Comparison of ENCODE assay signal across 9 cellular contexts in the genomic region with DNA sequence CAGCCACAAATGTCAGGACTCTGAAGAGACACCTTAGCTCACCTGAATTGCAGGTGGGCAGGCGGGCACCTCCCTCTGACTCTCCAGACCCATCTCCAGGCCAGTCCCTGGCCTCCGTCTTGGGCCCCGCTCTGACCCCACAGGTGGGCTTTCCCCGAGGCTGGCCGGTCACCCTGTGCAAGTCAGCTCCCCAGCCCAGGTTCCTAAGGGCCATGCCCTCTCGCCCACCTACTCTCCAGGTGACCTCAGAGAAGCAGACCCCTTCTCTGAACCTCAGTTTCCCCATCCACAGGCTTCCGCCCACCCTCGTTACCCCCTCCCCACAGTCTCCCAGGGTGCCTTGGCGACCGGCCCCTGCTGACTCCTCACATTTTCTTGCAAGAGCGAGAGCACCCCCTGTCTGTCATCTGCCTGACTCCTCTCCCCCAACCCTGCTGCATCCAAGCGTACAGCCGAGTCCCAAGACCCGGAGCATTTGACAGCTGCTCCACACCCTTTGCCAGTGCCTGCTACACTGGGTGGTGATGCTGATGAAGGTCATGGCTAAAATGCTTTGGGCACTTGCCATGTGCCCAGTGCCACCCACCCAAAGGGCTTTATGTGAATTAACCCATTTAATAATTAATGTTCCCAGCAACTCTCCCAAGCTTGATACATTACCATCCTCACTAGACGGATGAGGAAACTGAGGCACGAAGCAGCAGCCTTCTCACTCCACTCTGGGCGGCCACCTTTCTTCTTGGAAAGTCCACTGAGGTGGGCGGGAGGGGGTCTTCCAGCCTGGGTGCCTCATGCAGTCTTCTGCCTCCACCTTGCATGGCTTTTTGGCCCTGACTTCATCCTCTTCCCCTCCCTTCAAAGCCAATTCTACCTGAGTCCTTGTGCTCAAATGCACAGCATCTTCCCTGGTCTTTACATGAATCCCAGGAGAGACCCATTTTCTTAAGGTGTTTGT. TPM values are rescaled to one million over a fixed set of nuclear protein-coding genes. Genes with fewer than 3 reads are reported as not detected.
DNase-seq lines count a peak whose midpoint lies in the region; ATAC-seq and TF ChIP-seq lines count a peak whose summit lies in the region.
"Had no signal": no experiment of that assay in that cellular context is flagged by ENCODE, and none has a peak within 500 bp of the region (broad histone marks: within the 10 kb centered on the region; RNA-seq: fewer than 3 reads in every experiment).

No MANE protein-coding gene starts in this region.

- TF ChIP-seq CTCF in cardiac muscle cell (IDR thresholded peaks at IDR 0.05; ENCODE audit: low read depth, low read length), result peak; percentile 61

- no peak overlapping the region for H3K4me3 ChIP-seq in cardiac muscle cell

- ATAC-seq in stimulated activated naive CD8-positive, alpha-beta T cell treated with anti-CD3 and anti-CD28 coated beads, Interleukin-15, Interleukin-2, amounts not matched to agents 100 U/mL and 50 U/mL, for 24 hours, result no peak
- ATAC-seq in GM18505 (IDR thresholded peaks at IDR 0.05; ENCODE audit: unreplicated experiment), result no peak

- no peaks in the 10 kb centered on the region for H3K36me3 ChIP-seq in cardiac muscle cell

- no peak for TF ChIP-seq POLR2A in GM18505 (IDR thresholded peaks at IDR 0.05; ENCODE audit: borderline replicate concordance, extremely low read depth, insufficient read depth, insufficient read length)

- H3K27me3 ChIP-seq in cardiac muscle cell, result no peaks in the 10 kb centered on the region

- H3K4me3 Mint-ChIP-seq in activated T-helper 1 cell treated with anti-CD3 and anti-CD28 coated beads, Interleukin-12 subunit alpha, Interleukin-12 subunit beta, Interleukin-2, Interleukin-4 antibody, amounts not matched to agents 30 ng/mL and 10 ng/mL and 1 ng/mL, durations not matched to agents 14 hours and 24 hours and 36 hours, result no peak overlapping the region
- H3K4me3 Mint-ChIP-seq: dendritic cell treated with granulocyte-macrophage colony-stimulating factor and Interleukin-4, amounts not matched to agents 40 ng/mL and 50 ng/mL, for 4 days had no signal

- H3K27me3 Mint-ChIP-seq in activated T-helper 1 cell treated with anti-CD3 and anti-CD28 coated beads, Interleukin-12 subunit alpha, Interleukin-12 subunit beta, Interleukin-2, Interleukin-4 antibody, amounts not matched to agents 30 ng/mL and 10 ng/mL and 1 ng/mL, durations not matched to agents 14 hours and 24 hours and 36 hours (ENCODE audit: insufficient read depth), result no peaks in the 10 kb centered on the region

- intact Hi-C loops in activated T-helper 1 cell treated with anti-CD3 and anti-CD28 coated beads, Interleukin-12 subunit alpha, Interleukin-12 subunit beta, Interleukin-2, Interleukin-4 antibody, amounts not matched to agents 30 ng/mL and 10 ng/mL and 1 ng/mL, durations not matched to agents 14 hours and 24 hours and 36 hours (cut with micrococcal nuclease), result loop anchor here (1.0 kb wide), 2 partner anchors 117 to 164 kb away; partner anchors contain the start of gene COL27A1

- no peaks in the 10 kb centered on the region for H3K36me3 Mint-ChIP-seq in activated T-helper 1 cell treated with anti-CD3 and anti-CD28 coated beads, Interleukin-12 subunit alpha, Interleukin-12 subunit beta, Interleukin-2, Interleukin-4 antibody, amounts not matched to agents 30 ng/mL and 10 ng/mL and 1 ng/mL, durations not matched to agents 14 hours and 24 hours and 36 hours (ENCODE audit: low read depth)

- no peak overlapping the region for H3K27ac Mint-ChIP-seq in activated T-helper 1 cell treated with anti-CD3 and anti-CD28 coated beads, Interleukin-12 subunit alpha, Interleukin-12 subunit beta, Interleukin-2, Interleukin-4 antibody, amounts not matched to agents 30 ng/mL and 10 ng/mL and 1 ng/mL, durations not matched to agents 14 hours and 24 hours and 36 hours
- H3K27ac Mint-ChIP-seq: dendritic cell treated with granulocyte-macrophage colony-stimulating factor and Interleukin-4, amounts not matched to agents 40 ng/mL and 50 ng/mL, for 4 days had no signal

- DNase-seq in DMS153 (lab: John Stamatoyannopoulos, UW) (peak; percentile 20), DMS153 treated with DMSO at 0.1 percent for 48 hours (lab: John Stamatoyannopoulos, UW; ENCODE audit: unreplicated experiment) (no peak), RPMI7951 (ENCODE audit: low read depth) (peak; percentile 39), cardiac muscle cell (ENCODE audit: low read depth in 1 of 2, low spot score in 1 of 2) (peak; percentile 42 to 75), NCI-H1105 treated with DMSO at 0.1 percent for 48 hours (lab: John Stamatoyannopoulos, UW) (no peak)
- DNase-seq in stimulated activated naive CD8-positive, alpha-beta T cell treated with anti-CD3 and anti-CD28 coated beads, Interleukin-15, Interleukin-2, amounts not matched to agents 100 U/mL and 50 U/mL, for 24 hours, result peak; percentile 14
- DNase-seq in activated T-helper 1 cell treated with anti-CD3 and anti-CD28 coated beads, Interleukin-12 subunit alpha, Interleukin-12 subunit beta, Interleukin-2, Interleukin-4 antibody, amounts not matched to agents 30 ng/mL and 10 ng/mL and 1 ng/mL, durations not matched to agents 14 hours and 24 hours and 36 hours (ENCODE audit: low spot score), result no peak

- no peaks in the 10 kb centered on the region for H3K9me3 Mint-ChIP-seq in activated T-helper 1 cell treated with anti-CD3 and anti-CD28 coated beads, Interleukin-12 subunit alpha, Interleukin-12 subunit beta, Interleukin-2, Interleukin-4 antibody, amounts not matched to agents 30 ng/mL and 10 ng/mL and 1 ng/mL, durations not matched to agents 14 hours and 24 hours and 36 hours
- H3K9me3 Mint-ChIP-seq: dendritic cell treated with granulocyte-macrophage colony-stimulating factor and Interleukin-4, amounts not matched to agents 40 ng/mL and 50 ng/mL, for 4 days had no signal

- H3K4me1 Mint-ChIP-seq in activated T-helper 1 cell treated with anti-CD3 and anti-CD28 coated beads, Interleukin-12 subunit alpha, Interleukin-12 subunit beta, Interleukin-2, Interleukin-4 antibody, amounts not matched to agents 30 ng/mL and 10 ng/mL and 1 ng/mL, durations not matched to agents 14 hours and 24 hours and 36 hours (ENCODE audit: low read depth), result no peaks in the 10 kb centered on the region

- no peaks in the 10 kb centered on the region for H3K4me1 ChIP-seq in cardiac muscle cell (ENCODE audit: low read depth)

- H3K9me3 ChIP-seq in cardiac muscle cell (ENCODE audit: low read depth), result no peaks in the 10 kb centered on the region

- H3K27ac ChIP-seq in cardiac muscle cell, result no peak overlapping the region

RNA-seq across cellular contexts. Expression of gene ORM1, which starts 51.1 kb away (rescaled TPM):
- not detected in 2 replicates for total RNA-seq in RPMI7951 (2014; rRNA removed; shearing (Covaris generic))
- total RNA-seq in cardiac muscle cell, result not detected in 2 replicates
- 0.75 TPM in 1 of 2 replicates, not detected in the other for polyA plus RNA-seq in cardiac muscle cell
- total RNA-seq in activated T-helper 1 cell treated with anti-CD3 and anti-CD28 coated beads, Interleukin-12 subunit alpha, Interleukin-12 subunit beta, Interleukin-2, Interleukin-4 antibody, amounts not matched to agents 30 ng/mL and 10 ng/mL and 1 ng/mL, durations not matched to agents 14 hours and 24 hours and 36 hours, result not detected in 2 replicates

RNA-seq across cellular contexts. Expression of gene ORM2, which starts 57.8 kb away (rescaled TPM):
- not detected in 2 replicates for total RNA-seq in RPMI7951 (2014; rRNA removed; shearing (Covaris generic))
- not detected in 2 replicates for total RNA-seq in cardiac muscle cell
- not detected in 2 replicates for polyA plus RNA-seq in cardiac muscle cell
- total RNA-seq in activated T-helper 1 cell treated with anti-CD3 and anti-CD28 coated beads, Interleukin-12 subunit alpha, Interleukin-12 subunit beta, Interleukin-2, Interleukin-4 antibody, amounts not matched to agents 30 ng/mL and 10 ng/mL and 1 ng/mL, durations not matched to agents 14 hours and 24 hours and 36 hours, result not detected in 2 replicates

Comparison
In these comparisons a context has a peak if more than half of its experiments do, and no peak if none do; other contexts are left out.
1. DNase-seq: peak in DMS153 (single experiment), RPMI7951 (single experiment), cardiac muscle cell (2 of 2) and stimulated activated naive CD8-positive, alpha-beta T cell treated with anti-CD3 and anti-CD28 coated beads, Interleukin-15, Interleukin-2, amounts not matched to agents 100 U/mL and 50 U/mL, for 24 hours (single experiment); none in DMS153 treated with DMSO at 0.1 percent for 48 hours (single experiment), activated T-helper 1 cell treated with anti-CD3 and anti-CD28 coated beads, Interleukin-12 subunit alpha, Interleukin-12 subunit beta, Interleukin-2, Interleukin-4 antibody, amounts not matched to agents 30 ng/mL and 10 ng/mL and 1 ng/mL, durations not matched to agents 14 hours and 24 hours and 36 hours (single experiment) and NCI-H1105 treated with DMSO at 0.1 percent for 48 hours (single experiment).